ENCODE assay signal across 10 cellular contexts in genomic region chr22:39309364-39309861, GRCh38. TPM values are rescaled to one million over a fixed set of nuclear protein-coding genes. Genes with fewer than 3 reads are reported as not detected.
A peak's percentile ranks its signal among the peaks of the same experiment; 100 is the strongest.
DNase-seq lines count a peak whose midpoint lies in the region; ATAC-seq and TF ChIP-seq lines count a peak whose summit lies in the region.
"Had no signal": no experiment of that assay in that cellular context is flagged by ENCODE, and none has a peak within 500 bp of the region (broad histone marks: within the 10 kb centered on the region; RNA-seq: fewer than 3 reads in every experiment).

No MANE protein-coding gene starts in this region.

- H3K4me3 ChIP-seq in A673 (ENCODE audit: low read depth, low read length, poor library complexity, severe bottlenecking) = peak overlapping the region; percentile 45
- no peak overlapping the region for H3K4me3 ChIP-seq in HFF-Myc (replicated peaks; ENCODE audit: low read depth, low read length)
- H3K4me3 ChIP-seq in mesendoderm (ENCODE audit: low read length) = no peak overlapping the region

- intact Hi-C loops in A673 (cut with micrococcal nuclease; ENCODE audit: unreplicated experiment) = loop anchor here (10.0 kb wide), 1 partner anchor 435 kb away; the partner anchor contains the start of gene CBX6

- peak overlapping the region; percentile 25 for H3K9ac ChIP-seq in mesendoderm (ENCODE audit: low read length)

- H2BK120ac ChIP-seq in mesendoderm (ENCODE audit: low read depth, low read length) = no peak overlapping the region

- peak overlapping the region; percentile 13 for H3K18ac ChIP-seq in mesendoderm (ENCODE audit: low read length)

- H3K27me3 Mint-ChIP-seq in brain = no peaks in the 10 kb centered on the region
- H3K27me3 Mint-ChIP-seq: activated naive CD8-positive, alpha-beta T cell treated with anti-CD3 and anti-CD28 coated beads, Interleukin-2, amount 10 ng/mL, durations not matched to agents 7 days and 5 days; stimulated activated naive B cell treated with anti-CD40 and anti-IgM and Interleukin-4, amounts not matched to agents 10 μg/mL and 1 μg/mL and 100 μg/mL, for 72 hours had no signal

- DNase-seq in A673 (ENCODE audit: low spot score) (peak; percentile 85), HFF-Myc (ENCODE audit: extremely low read depth, low read depth) (no peak), mesendoderm (peak; percentile 89)
- DNase-seq: activated naive CD8-positive, alpha-beta T cell treated with anti-CD3 and anti-CD28 coated beads, Interleukin-2, amount 10 ng/mL, durations not matched to agents 7 days and 5 days; stimulated activated naive B cell treated with anti-CD40 and anti-IgM and Interleukin-4, amounts not matched to agents 10 μg/mL and 1 μg/mL and 100 μg/mL, for 72 hours had no signal

- no CpG with 5 or more reads among the region's 18 CpGs for WGBS in mesendoderm (ENCODE audit: extremely low coverage, insufficient coverage, low lambda C conversion rate)

- peaks cover 31% of the 10 kb centered on the region for H3K4me1 Mint-ChIP-seq in brain

- ATAC-seq in GM19452 (IDR thresholded peaks at IDR 0.05; ENCODE audit: unreplicated experiment) = no peak
- ATAC-seq in GM21447 (IDR thresholded peaks at IDR 0.05; ENCODE audit: unreplicated experiment) = no peak
- ATAC-seq in GM18870 (IDR thresholded peaks at IDR 0.05; ENCODE audit: unreplicated experiment) = no peak
- ATAC-seq in HG02885 (IDR thresholded peaks at IDR 0.05; ENCODE audit: poor library complexity, unreplicated experiment) = no peak

- no peaks in the 10 kb centered on the region for H3K9me3 ChIP-seq in A673 (ENCODE audit: low read depth, low read length, poor library complexity, severe bottlenecking)

- no peak overlapping the region for H3K4me2 ChIP-seq in mesendoderm (ENCODE audit: low read length)

- H3K27me3 ChIP-seq in A673 (replicated peaks; ENCODE audit: insufficient read depth, low read depth, low read length, poor library complexity) (no peaks in the 10 kb centered on the region), mesendoderm (ENCODE audit: insufficient read depth, low read length, poor library complexity) (no peaks in the 10 kb centered on the region)

- H4K5ac ChIP-seq in mesendoderm (ENCODE audit: low read length) = no peak overlapping the region

- peaks cover 36% of the 10 kb centered on the region for H3K36me3 Mint-ChIP-seq in brain

- CTCF ChIA-PET in A673 (lab: Charles Lee) = interaction anchor here (0.6 to 2.9 kb wide), 5 partner anchors 9 to 305 kb away, joined by 3 to 15 read pairs (median 7); no protein-coding TSS in a partner anchor

- H4K8ac ChIP-seq in mesendoderm (ENCODE audit: low read depth, low read length) = no peak overlapping the region

- H3K4me3 Mint-ChIP-seq in brain = peak overlapping the region in 1 of 5 experiments; percentile 29
- H3K4me3 Mint-ChIP-seq: activated naive CD8-positive, alpha-beta T cell treated with anti-CD3 and anti-CD28 coated beads, Interleukin-2, amount 10 ng/mL, durations not matched to agents 7 days and 5 days had no signal

- H3K36me3 ChIP-seq in A673 (ENCODE audit: insufficient read depth, low read length, poor library complexity, severe bottlenecking) (peaks cover 30% of the 10 kb centered on the region), mesendoderm (ENCODE audit: control insufficient read depth, insufficient read depth, low read length) (peaks cover 26% of the 10 kb centered on the region)

- H3K9me3 Mint-ChIP-seq in brain = no peaks in the 10 kb centered on the region
- H3K9me3 Mint-ChIP-seq: activated naive CD8-positive, alpha-beta T cell treated with anti-CD3 and anti-CD28 coated beads, Interleukin-2, amount 10 ng/mL, durations not matched to agents 7 days and 5 days had no signal

- peak; percentile 56 for TF ChIP-seq CTCF in A673 (conservative IDR thresholded peaks at IDR 0.05; ENCODE audit: low read depth, low read length)
- TF ChIP-seq CTCF in HFF-Myc (IDR thresholded peaks at IDR 0.05; ENCODE audit: low read depth, low read length, missing control alignments) = peak; percentile 14
- TF ChIP-seq CTCF in brain (conservative IDR thresholded peaks at IDR 0.05) = no peak

- no peak overlapping the region for H3K23ac ChIP-seq in mesendoderm (ENCODE audit: low read length)

- H3K79me2 ChIP-seq in mesendoderm (ENCODE audit: control insufficient read depth, insufficient read depth, low read length) = peaks cover 2% of the 10 kb centered on the region

- no peak overlapping the region for H2AK5ac ChIP-seq in mesendoderm (ENCODE audit: low read length)

- no peak overlapping the region for H3K4ac ChIP-seq in mesendoderm (ENCODE audit: low read depth, low read length)

- H2BK15ac ChIP-seq in mesendoderm (replicated peaks; ENCODE audit: low read depth) = no peak overlapping the region

- H3K27ac ChIP-seq in A673 (ENCODE audit: low read depth, low read length, poor library complexity, severe bottlenecking) (peak overlapping the region; percentile 79), mesendoderm (ENCODE audit: low read depth, low read length) (peak overlapping the region; percentile 67)

- no peak overlapping the region for H2BK5ac ChIP-seq in mesendoderm (ENCODE audit: low read length)

- POLR2A ChIA-PET in A673 (lab: Charles Lee; ENCODE audit: low non-redundant PET) = interaction anchor here (0.5 to 0.8 kb wide), 2 partner anchors 9 to 16 kb away, joined by 3 read pairs; no protein-coding TSS in a partner anchor

- peak overlapping the region; percentile 65 for H3K56ac ChIP-seq in mesendoderm (ENCODE audit: low read length)

- H3K27ac Mint-ChIP-seq in brain = peak overlapping the region in 4 of 5 experiments; percentile 35 to 96 (median 70)
- H3K27ac Mint-ChIP-seq: activated naive CD8-positive, alpha-beta T cell treated with anti-CD3 and anti-CD28 coated beads, Interleukin-2, amount 10 ng/mL, durations not matched to agents 7 days and 5 days had no signal

- no TSS peak for BruUV-seq in A673 (replicated peaks; lab: Mats Ljungman, UMichigan)

- H3K4me1 ChIP-seq in A673 (ENCODE audit: insufficient read depth, low read length, poor library complexity, severe bottlenecking) (peaks cover 18% of the 10 kb centered on the region), mesendoderm (ENCODE audit: control insufficient read depth, low read depth, low read length) (peaks cover 2% of the 10 kb centered on the region)

- H3K79me1 ChIP-seq in mesendoderm (ENCODE audit: low read length) = peaks cover 5% of the 10 kb centered on the region

RNA-seq across cellular contexts. Expression of gene RPL3, which starts 10.0 kb away (rescaled TPM):
- total RNA-seq in A673 (2021) = 1,117 and 1,141 TPM in 2 replicates
- polyA plus RNA-seq in brain (ENCODE audit: insufficient read depth, low read depth, low replicate concordance) = 2,313 TPM
- 2,149 TPM for polyA plus RNA-seq in mesendoderm (2013, experiment 1 of 2)
- 2,158 TPM for polyA plus RNA-seq in mesendoderm (2013, experiment 2 of 2)

RNA-seq across cellular contexts. Expression of gene SYNGR1, which starts 40.4 kb away (rescaled TPM):
- total RNA-seq in A673 (2021) = 31.7 and 36.7 TPM in 2 replicates
- polyA plus RNA-seq in brain (ENCODE audit: insufficient read depth, low read depth, low replicate concordance) = 55.1 TPM
- 10.5 TPM for polyA plus RNA-seq in mesendoderm (2013, experiment 1 of 2)
- 10.0 TPM for polyA plus RNA-seq in mesendoderm (2013, experiment 2 of 2)

Comparison
In these comparisons a context has a peak if more than half of its experiments do, and no peak if none do; other contexts are left out.
1. CTCF ChIP-seq: peak in A673 (single experiment) and HFF-Myc (single experiment); none in brain (0 of 2).